In the genomic region with DNA sequence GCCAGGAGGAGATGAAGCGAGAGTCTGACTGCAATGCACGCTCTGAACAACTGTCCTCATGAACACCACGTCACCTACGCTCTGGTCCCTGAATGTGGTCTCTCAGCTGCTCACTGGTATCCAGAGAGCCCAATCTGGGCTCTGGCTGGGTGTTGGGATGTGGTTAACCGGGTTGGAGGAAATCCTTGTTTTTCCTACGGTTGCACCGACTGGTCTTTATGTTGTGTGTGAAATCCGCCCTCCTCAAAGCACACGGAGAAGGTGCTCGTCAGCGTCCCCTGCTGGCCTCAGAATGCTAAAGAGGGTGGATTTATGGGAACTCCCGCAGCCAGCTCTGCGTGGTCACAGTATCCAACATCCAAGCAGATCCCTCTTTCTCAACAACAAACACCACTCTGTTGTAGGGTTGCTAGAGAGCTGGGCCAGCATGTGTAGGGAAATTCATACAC, we compare ENCODE assay signal across 8 cellular contexts. TPM values are rescaled to one million over a fixed set of nuclear protein-coding genes. Genes with fewer than 3 reads are reported as not detected.
DNase-seq lines count a peak whose midpoint lies in the region; ATAC-seq and TF ChIP-seq lines count a peak whose summit lies in the region.

No MANE protein-coding gene starts in this region.

- H3K4me1 Mint-ChIP-seq in GM23338: no peaks in the 10 kb centered on the region
- peaks cover 8% of the 10 kb centered on the region for H3K4me1 Mint-ChIP-seq in nephron progenitor cell

- peak overlapping the region; percentile 94; the same call in 1 of the 2 replicates for H2AFZ ChIP-seq in GM23338

- in situ Hi-C loops in brain microvascular endothelial cell (cut with HindIII; ENCODE audit: low pct_ligation_motif_present, low sequenced_read_pairs): no loop called here

- ATAC-seq in GM23338 (peak; percentile 96), GM18519 (IDR thresholded peaks at IDR 0.05; ENCODE audit: low FRiP score, unreplicated experiment) (no peak), GM19463 (IDR thresholded peaks at IDR 0.05; ENCODE audit: unreplicated experiment) (no peak)

- H4K20me1 ChIP-seq in GM23338 (replicated peaks; ENCODE audit: insufficient read depth): no peaks in the 10 kb centered on the region

- no peaks in the 10 kb centered on the region for H3K9me3 ChIP-seq in SJSA1 (replicated peaks)

- H3K36me3 ChIP-seq in GM23338 (ENCODE audit: insufficient read depth): no peaks in the 10 kb centered on the region
- no peaks in the 10 kb centered on the region for H3K36me3 ChIP-seq in SJSA1
- no peaks in the 10 kb centered on the region for H3K36me3 ChIP-seq in brain microvascular endothelial cell (replicated peaks)

- H3K4me2 ChIP-seq in GM23338: no peak overlapping the region

- H3K4me3 Mint-ChIP-seq in GM23338 (no peak overlapping the region), nephron progenitor cell (no peak overlapping the region)

- TF ChIP-seq CTCF in AG09319 (IDR thresholded peaks at IDR 0.05; ENCODE audit: low read depth, low read length) (peak; percentile 39), GM23338 (conservative IDR thresholded peaks at IDR 0.05; ENCODE audit: low read depth in 2 of 2) (peak; percentile 73 to 91), brain microvascular endothelial cell (IDR thresholded peaks at IDR 0.05; ENCODE audit: low read depth, low read length, missing control alignments) (peak; percentile 80), nephron progenitor cell (IDR thresholded peaks at IDR 0.05) (peak; percentile 51)

- no peaks in the 10 kb centered on the region for H3K79me2 ChIP-seq in GM23338 (replicated peaks; ENCODE audit: insufficient read depth)

- no peaks in the 10 kb centered on the region for H3K9me2 ChIP-seq in GM23338 (ENCODE audit: insufficient read depth)

- H3K4me3 ChIP-seq in GM23338 (no peak overlapping the region), SJSA1 (no peak overlapping the region), brain microvascular endothelial cell (ENCODE audit: low read depth, low read length) (no peak overlapping the region)

- H3K9me3 Mint-ChIP-seq in GM23338 (no peaks in the 10 kb centered on the region), nephron progenitor cell (peaks cover 6% of the 10 kb centered on the region)

- no peaks in the 10 kb centered on the region for H3K36me3 Mint-ChIP-seq in GM23338 (ENCODE audit: low read depth)
- no peaks in the 10 kb centered on the region for H3K36me3 Mint-ChIP-seq in nephron progenitor cell (ENCODE audit: low read depth)

- H3K27ac ChIP-seq in GM23338 (ENCODE audit: low read depth): no peak overlapping the region
- no peak overlapping the region for H3K27ac ChIP-seq in SJSA1
- H3K27ac ChIP-seq in brain microvascular endothelial cell: no peak overlapping the region

- H3K27me3 Mint-ChIP-seq in GM23338 (ENCODE audit: insufficient read depth, low read depth, poor library complexity) (peaks cover 5% of the 10 kb centered on the region), nephron progenitor cell (ENCODE audit: low read depth, poor library complexity) (peaks cover 66% of the 10 kb centered on the region)

- DNase-seq in AG09319 (ENCODE audit: extremely low read depth, low read depth) (peak; percentile 0), GM23338 (ENCODE audit: low spot score) (peak; percentile 84), SJSA1 (ENCODE audit: low read depth in 1 of 2, low spot score in 2 of 2) (peak; percentile 47 to 51), brain microvascular endothelial cell (peak; percentile 12), nephron progenitor cell (peak; percentile 42), dedifferentiated amniotic fluid mesenchymal stem cell (ENCODE audit: extremely low spot score) (no peak)

- 0 out of 2 replicates have a peak, but pooled peaks cover 10% of the 10 kb centered on the region for H3K27me3 ChIP-seq in GM23338 (ENCODE audit: insufficient read depth)
- H3K27me3 ChIP-seq in SJSA1 (replicated peaks): no peaks in the 10 kb centered on the region
- H3K27me3 ChIP-seq in brain microvascular endothelial cell (replicated peaks): no peaks in the 10 kb centered on the region

- no peaks in the 10 kb centered on the region for H3K4me1 ChIP-seq in GM23338 (ENCODE audit: insufficient read depth)
- no peaks in the 10 kb centered on the region for H3K4me1 ChIP-seq in SJSA1 (replicated peaks)

- H3K27ac Mint-ChIP-seq in GM23338: no peak overlapping the region
- H3K27ac Mint-ChIP-seq in nephron progenitor cell: no peak overlapping the region

- no peaks in the 10 kb centered on the region for H3F3A ChIP-seq in GM23338 (replicated peaks; ENCODE audit: low read depth)

TF ChIP-seq in GM23338, 12 proteins besides CTCF, POLR2A, EP300 and RAD21:
- TF ChIP-seq STAT1 (IDR thresholded peaks at IDR 0.05; ENCODE audit: unreplicated experiment): no peak
- TF ChIP-seq ETS1 (IDR thresholded peaks at IDR 0.05): no peak
- TF ChIP-seq ZNF114 (CRISPR knock-in tag; IDR thresholded peaks at IDR 0.05): no peak
- TF ChIP-seq CREB1 (CRISPR knock-in tag; IDR thresholded peaks at IDR 0.05; ENCODE audit: low read depth): no peak

RNA-seq across cellular contexts. Expression of gene FAM89A, which starts 51.8 kb away (rescaled TPM):
- 3.2 and 4.9 TPM in 2 replicates for total RNA-seq in GM23338 (2014; rRNA removed; shearing (Covaris generic))
- polyA plus RNA-seq in GM23338 (2016; fragmentation: Nextera tagmentation; extraction: Ambion mirVana): 3.4 and 3.8 TPM in 2 replicates
- total RNA-seq in SJSA1 (2014; rRNA removed; shearing (Covaris generic)): 36.7 and 39.5 TPM in 2 replicates
